19 cellular contexts compared by ENCODE assay signal in genomic region chr13:20570540-20570939, GRCh38. TPM values are rescaled to one million over a fixed set of nuclear protein-coding genes. Genes with fewer than 3 reads are reported as not detected.
A peak's percentile ranks its signal among the peaks of the same experiment; 100 is the strongest.
DNase-seq lines count a peak whose midpoint lies in the region; ATAC-seq and TF ChIP-seq lines count a peak whose summit lies in the region.
"Had no signal": no experiment of that assay in that cellular context is flagged by ENCODE, and none has a peak within 500 bp of the region (broad histone marks: within the 10 kb centered on the region; RNA-seq: fewer than 3 reads in every experiment).

No MANE protein-coding gene starts in this region.

- H3K79me2 ChIP-seq in mammary epithelial cell (ENCODE audit: insufficient read depth, low read length): peaks cover 4% of the 10 kb centered on the region
- H3K79me2 ChIP-seq in smooth muscle cell (ENCODE audit: low read depth): peaks cover 34% of the 10 kb centered on the region

- H3K9me3 ChIP-seq in mammary epithelial cell (replicated peaks; ENCODE audit: insufficient read depth, low read length) (peaks cover 5% of the 10 kb centered on the region), adipocyte (ENCODE audit: control insufficient read depth, low read length) (peaks cover 7% of the 10 kb centered on the region), left ventricle myocardium inferior (replicated peaks) (peaks cover 5% of the 10 kb centered on the region), smooth muscle cell (replicated peaks; ENCODE audit: low read depth) (no peaks in the 10 kb centered on the region)

- DNase-seq in mammary epithelial cell: peak; percentile 4
- no peak for DNase-seq in MCF 10A (ENCODE audit: unreplicated experiment)
- DNase-seq in adipocyte (ENCODE audit: low read depth): peak; percentile 68
- peak; percentile 23 for DNase-seq in fibroblast of the conjunctiva (ENCODE audit: low read depth)
- DNase-seq in left ventricle myocardium inferior: no peak
- DNase-seq in smooth muscle cell (lab: John Stamatoyannopoulos, UW; ENCODE audit: unreplicated experiment): no peak
- no peak for DNase-seq in kidney glomerular epithelial cell (lab: John Stamatoyannopoulos, UW)
- DNase-seq: CD4-positive, alpha-beta memory T cell; KG1; MG63; NCI-H1105 treated with DMSO at 0.1 percent for 48 hours; NCI-H187 treated with DMSO at 0.1 percent for 48 hours; NCI-H82 had no signal

- no peaks in the 10 kb centered on the region for H3K9me3 Mint-ChIP-seq in MCF 10A (ENCODE audit: unreplicated experiment)

- in situ Hi-C loops in mammary epithelial cell (cut with MboI; ENCODE audit: low sequenced_read_pairs in 2 of 2): no loop called here

- H3K27me3 ChIP-seq in mammary epithelial cell (ENCODE audit: insufficient read depth, low read length) (no peaks in the 10 kb centered on the region), adipocyte (replicated peaks; ENCODE audit: control insufficient read depth, insufficient read depth, low read length) (no peaks in the 10 kb centered on the region), left ventricle myocardium inferior (ENCODE audit: low read depth) (no peaks in the 10 kb centered on the region), smooth muscle cell (ENCODE audit: low read depth) (no peaks in the 10 kb centered on the region)
- H3K27me3 ChIP-seq: MG63 had no signal

- intact Hi-C loops in mammary epithelial cell (cut with micrococcal nuclease) (no loop called here), MCF 10A (cut with micrococcal nuclease) (no loop called here), left ventricle myocardium inferior (cut with micrococcal nuclease) (no loop called here)

- POLR2A ChIA-PET in MCF 10A (lab: Yijun Ruan, JAX): interaction anchor here (0.6 to 1.6 kb wide), 2 partner anchors 22 to 856 kb away, joined by 3 to 5 read pairs; no protein-coding TSS in a partner anchor

- no peak overlapping the region for H3K27ac ChIP-seq in mammary epithelial cell (ENCODE audit: insufficient read depth, low read depth, low read length)
- H3K27ac ChIP-seq in left ventricle myocardium inferior (replicated peaks): no peak overlapping the region
- no peak overlapping the region for H3K27ac ChIP-seq in smooth muscle cell (ENCODE audit: low read depth)
- H3K27ac ChIP-seq: HL-60, SK-N-MC had no signal

- H3K4me3 Mint-ChIP-seq in MCF 10A (ENCODE audit: unreplicated experiment): no peak overlapping the region
- H3K4me3 Mint-ChIP-seq: B cell had no signal

- H3K4me3 ChIP-seq in mammary epithelial cell (replicated peaks in 1 of 3; ENCODE audit: insufficient read depth in 1 of 3, low read depth in 2 of 3, low read length in 3 of 3) (no peak overlapping the region), adipocyte (ENCODE audit: low read length) (no peak overlapping the region), left ventricle myocardium inferior (no peak overlapping the region), smooth muscle cell (no peak overlapping the region)
- H3K4me3 ChIP-seq: MG63, SK-N-MC had no signal

- H3F3A ChIP-seq in smooth muscle cell (ENCODE audit: low read depth): peaks cover 13% of the 10 kb centered on the region

- peaks cover 9% of the 10 kb centered on the region for H3K36me3 Mint-ChIP-seq in MCF 10A (ENCODE audit: insufficient read depth, unreplicated experiment)

- no peak for TF ChIP-seq CTCF in mammary epithelial cell (conservative IDR thresholded peaks at IDR 0.05 in 1 of 2, IDR thresholded peaks at IDR 0.05 in 1 of 2; ENCODE audit: extremely low read depth in 1 of 2, insufficient read depth in 1 of 2, low read depth in 1 of 2, low read length in 2 of 2)
- TF ChIP-seq CTCF in MCF 10A (IDR thresholded peaks at IDR 0.05; ENCODE audit: unreplicated experiment): no peak
- TF ChIP-seq CTCF in left ventricle myocardium inferior (IDR thresholded peaks at IDR 0.05; ENCODE audit: borderline replicate concordance): no peak
- no peak for TF ChIP-seq CTCF in smooth muscle cell (IDR thresholded peaks at IDR 0.05; ENCODE audit: borderline replicate concordance, insufficient read depth, poor library complexity, severe bottlenecking)

- ATAC-seq in GM19455 (IDR thresholded peaks at IDR 0.05; ENCODE audit: unreplicated experiment): no peak
- ATAC-seq: HCT116, Right ventricle myocardium inferior had no signal

- H3K4me1 Mint-ChIP-seq in MCF 10A (ENCODE audit: insufficient read depth, unreplicated experiment): no peaks in the 10 kb centered on the region

- H3K4me1 ChIP-seq in mammary epithelial cell (ENCODE audit: insufficient read depth, low read length) (peaks cover 8% of the 10 kb centered on the region), adipocyte (ENCODE audit: control insufficient read depth, insufficient read depth, low read length) (peaks cover 24% of the 10 kb centered on the region), left ventricle myocardium inferior (peaks cover 22% of the 10 kb centered on the region), smooth muscle cell (ENCODE audit: low read depth) (peaks cover 9% of the 10 kb centered on the region)

- H2AFZ ChIP-seq in mammary epithelial cell (ENCODE audit: low read depth, low read length) (no peak overlapping the region), smooth muscle cell (ENCODE audit: low read depth) (no peak overlapping the region)

- no peak overlapping the region for H3K4me2 ChIP-seq in mammary epithelial cell (ENCODE audit: insufficient read depth, low read depth, low read length)
- H3K4me2 ChIP-seq in smooth muscle cell: no peak overlapping the region

- H3K36me3 ChIP-seq in mammary epithelial cell (ENCODE audit: insufficient read depth, low read length) (no peaks in the 10 kb centered on the region), adipocyte (ENCODE audit: control insufficient read depth, insufficient read depth, low read length, severe bottlenecking) (no peaks in the 10 kb centered on the region), left ventricle myocardium inferior (peaks cover 9% of the 10 kb centered on the region), smooth muscle cell (ENCODE audit: low read depth) (peaks cover 8% of the 10 kb centered on the region)

- BruUV-seq in mammary epithelial cell (replicated peaks; lab: Mats Ljungman, UMichigan): no TSS peak
- no TSS peak for BruUV-seq in MCF 10A (replicated peaks; lab: Mats Ljungman, UMichigan)

- 100% methylated on average over 1 of the region's 1 CpG for WGBS in mammary epithelial cell (ENCODE audit: low coverage, missing lambda C conversion rate)
- WGBS in smooth muscle cell (ENCODE audit: low lambda C conversion rate): 97% methylated on average over 1 of the region's 1 CpG

- CTCF ChIA-PET in mammary epithelial cell (lab: Charles Lee; ENCODE audit: low non-redundant PET) (no interaction called here), MCF 10A (lab: Yijun Ruan, JAX) (no interaction called here)

- no peaks in the 10 kb centered on the region for H3K27me3 Mint-ChIP-seq in MCF 10A (ENCODE audit: insufficient read depth, unreplicated experiment)
- H3K27me3 Mint-ChIP-seq: B cell; CD4-positive, alpha-beta memory T cell had no signal

- no peaks in the 10 kb centered on the region for H4K20me1 ChIP-seq in mammary epithelial cell (ENCODE audit: insufficient read depth, low read length)
- no peaks in the 10 kb centered on the region for H4K20me1 ChIP-seq in smooth muscle cell (ENCODE audit: low read depth)

- H3K27ac Mint-ChIP-seq in MCF 10A (ENCODE audit: low read depth, unreplicated experiment): no peak overlapping the region
- H3K27ac Mint-ChIP-seq: B cell; CD4-positive, alpha-beta memory T cell had no signal

- dilution Hi-C loops in mammary epithelial cell (cut with HindIII; ENCODE audit: low sequenced_read_pairs): no loop called here

- H3K9ac ChIP-seq in mammary epithelial cell (ENCODE audit: insufficient read depth, low read length) (no peak overlapping the region), adipocyte (ENCODE audit: low read length) (no peak overlapping the region), smooth muscle cell (ENCODE audit: low read depth) (no peak overlapping the region)

RNA-seq across cellular contexts. Expression of gene IFT88, which starts 3.6 kb away (rescaled TPM):
- total RNA-seq in mammary epithelial cell: 10 to 100 TPM; 10.3 to 11.2 TPM
- polyA plus RNA-seq in mammary epithelial cell: 4.0 TPM
- 2.2 TPM for polyA minus RNA-seq in mammary epithelial cell
- total RNA-seq in MCF 10A (2022): 18.3 and 19.8 TPM in 2 replicates
- total RNA-seq in left ventricle myocardium inferior: 8.1 TPM
- total RNA-seq in smooth muscle cell: 13.4 and 16.7 TPM in 2 replicates
- 9.0 TPM in 2 replicates for polyA plus RNA-seq in smooth muscle cell

RNA-seq across cellular contexts. Expression of gene CRYL1, which starts 44.9 kb away (rescaled TPM):
- 10 to 100 TPM; 17.0 to 18.5 TPM for total RNA-seq in mammary epithelial cell
- polyA plus RNA-seq in mammary epithelial cell: 26.9 TPM
- 36.5 TPM for polyA minus RNA-seq in mammary epithelial cell
- 15.1 and 21.2 TPM in 2 replicates for total RNA-seq in MCF 10A (2022)
- total RNA-seq in left ventricle myocardium inferior: 20.5 TPM
- 6.5 and 13.6 TPM in 2 replicates for total RNA-seq in smooth muscle cell
- 7.2 and 12.4 TPM in 2 replicates for polyA plus RNA-seq in smooth muscle cell

Comparison
In these comparisons a context has a peak if more than half of its experiments do, and no peak if none do; other contexts are left out.
1. DNase-seq: peak in mammary epithelial cell (single experiment), adipocyte (single experiment) and fibroblast of the conjunctiva (single experiment); none in MCF 10A (single experiment), left ventricle myocardium inferior (single experiment), smooth muscle cell (single experiment) and kidney glomerular epithelial cell (single experiment).